3 cellular contexts compared by ENCODE assay signal in genomic region chr1:213176341-213176740, GRCh38.
TF ChIP-seq lines count a peak whose summit lies in the region.

No MANE protein-coding gene starts in this region.

TF ChIP-seq in HCT116, 20 proteins besides CTCF, POLR2A, EP300 and RAD21 (continued from another document and continues in another):
- TF ChIP-seq CEBPB (IDR thresholded peaks at IDR 0.05; ENCODE audit: low read depth) (peak; percentile 74), EGR1 (IDR thresholded peaks at IDR 0.05; ENCODE audit: low read depth) (no peak), JUND (IDR thresholded peaks at IDR 0.05) (peak; percentile 91), TCF7L2 (IDR thresholded peaks at IDR 0.05; ENCODE audit: borderline replicate concordance, extremely low read depth, insufficient read depth, insufficient read length) (peak; percentile 95), ZFX (IDR thresholded peaks at IDR 0.05) (no peak), ZBTB33 (IDR thresholded peaks at IDR 0.05; ENCODE audit: extremely low read depth, insufficient replicate concordance, low read length) (no peak), FOSL1 (IDR thresholded peaks at IDR 0.05; ENCODE audit: low read depth) (peak; percentile 78), MAX (IDR thresholded peaks at IDR 0.05) (peak; percentile 57; the same call in 1 of the 2 replicates), ATF3 (IDR thresholded peaks at IDR 0.05) (no peak), SRF (IDR thresholded peaks at IDR 0.05; ENCODE audit: low read depth) (0 out of 2 replicates have a peak, but pooled peaks have one; percentile 16), ZNF274 (IDR thresholded peaks at IDR 0.05; ENCODE audit: low read depth, low read length) (no peak), POLR2AphosphoS5 (IDR thresholded peaks at IDR 0.05; ENCODE audit: low read depth, low read length) (peak; percentile 19; the same call in 1 of the 2 replicates), YY1 (IDR thresholded peaks at IDR 0.05; ENCODE audit: extremely low read depth, insufficient replicate concordance, low read depth, low read length) (no peak), ELF1 (IDR thresholded peaks at IDR 0.05; ENCODE audit: borderline replicate concordance, low read depth) (no peak), EZH2phosphoT487 (IDR thresholded peaks at IDR 0.05; ENCODE audit: borderline replicate concordance) (no peak), EZH2 (IDR thresholded peaks at IDR 0.05) (no peak)

TF ChIP-seq in K562, 482 proteins besides CTCF, POLR2A, EP300 and RAD21 (continued from another document):
- peak; percentile 40; the same call in 1 of the 2 replicates for TF ChIP-seq PKNOX1 (IDR thresholded peaks at IDR 0.05)
- TF ChIP-seq NFIX (CRISPR knock-in tag; IDR thresholded peaks at IDR 0.05; ENCODE audit: low read depth), result no peak
- no peak for TF ChIP-seq PBX2 (CRISPR knock-in tag; IDR thresholded peaks at IDR 0.05; ENCODE audit: low read depth)
- 0 out of 2 replicates have a peak, but pooled peaks have one; percentile 26 for TF ChIP-seq PBX2 (tag; conservative IDR thresholded peaks at IDR 0.05; ENCODE audit: low read depth)

TF ChIP-seq in neural cell, 6 proteins besides CTCF, POLR2A, EP300 and RAD21 (continued from another document):
- TF ChIP-seq REST (IDR thresholded peaks at IDR 0.05; ENCODE audit: borderline replicate concordance) (peak; percentile 38), SMC3 (conservative IDR thresholded peaks at IDR 0.05; ENCODE audit: poor library complexity) (no peak), MXI1 (conservative IDR thresholded peaks at IDR 0.05; ENCODE audit: poor library complexity, severe bottlenecking) (no peak)
TF ChIP-seq in neural cell: peak in this region for 2.
